In the genomic region with DNA sequence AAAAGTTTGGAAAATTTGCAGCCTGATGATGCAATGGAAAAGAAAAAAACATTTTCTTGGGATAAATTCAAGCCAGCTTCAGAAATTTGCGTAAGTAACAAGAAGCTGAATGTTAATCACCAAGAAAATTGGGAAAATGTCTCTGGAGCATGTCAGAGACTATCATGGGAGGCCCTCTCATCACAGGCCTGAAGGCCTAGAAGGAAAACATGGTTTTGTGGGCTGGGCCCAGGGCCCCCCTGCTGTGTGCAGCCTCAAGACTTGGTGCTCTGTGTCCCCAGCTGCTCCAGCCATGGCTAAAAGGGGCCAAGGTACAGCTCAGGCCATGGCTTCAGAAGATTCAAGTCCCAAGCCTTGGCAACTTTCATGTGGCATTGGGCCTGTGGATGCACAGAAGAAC, we compare ENCODE assay signal across 17 cellular contexts.
A peak's percentile ranks its signal among the peaks of the same experiment; 100 is the strongest.
DNase-seq lines count a peak whose midpoint lies in the region; ATAC-seq and TF ChIP-seq lines count a peak whose summit lies in the region.
"Had no signal": no experiment of that assay in that cellular context is flagged by ENCODE, and none has a peak within 500 bp of the region (broad histone marks: within the 10 kb centered on the region; RNA-seq: fewer than 3 reads in every experiment).

No MANE protein-coding gene starts in this region.

- H4K20me1 ChIP-seq in PC-3 (ENCODE audit: low read length) = no peaks in the 10 kb centered on the region

- no TSS peak for BruUV-seq in PC-3 (replicated peaks; lab: Mats Ljungman, UMichigan)

- CTCF ChIA-PET in PC-3 (lab: Charles Lee) = no interaction called here

- H3K4me3 ChIP-seq in right atrium auricular region (no peak overlapping the region), HL-60 (replicated peaks; ENCODE audit: insufficient read depth, low read length) (no peak overlapping the region), fibroblast of mammary gland (ENCODE audit: control insufficient read depth, low read depth, low read length) (no peak overlapping the region), PC-3 (ENCODE audit: low read length) (no peak overlapping the region), breast epithelium (no peak overlapping the region)
- H3K4me3 ChIP-seq: GM23338 had no signal

- POLR2A ChIA-PET in PC-3 (lab: Charles Lee; ENCODE audit: unreplicated experiment) = no interaction called here

- H2AFZ ChIP-seq in PC-3 (ENCODE audit: low read length) = no peak overlapping the region
- H2AFZ ChIP-seq: GM23338 had no signal

- no peaks in the 10 kb centered on the region for H3K27me3 ChIP-seq in right atrium auricular region
- no peaks in the 10 kb centered on the region for H3K27me3 ChIP-seq in HL-60 (ENCODE audit: insufficient read depth, poor library complexity, severe bottlenecking)
- no peaks in the 10 kb centered on the region for H3K27me3 ChIP-seq in PC-3 (ENCODE audit: low read length)
- no peaks in the 10 kb centered on the region for H3K27me3 ChIP-seq in breast epithelium

- no peak for TF ChIP-seq CTCF in right atrium auricular region (IDR thresholded peaks at IDR 0.05)
- no peak for TF ChIP-seq CTCF in HL-60 (IDR thresholded peaks at IDR 0.05; ENCODE audit: insufficient read depth, low read length)
- TF ChIP-seq CTCF in fibroblast of mammary gland (conservative IDR thresholded peaks at IDR 0.05; ENCODE audit: control insufficient read depth, insufficient read depth, low read depth, low read length) = no peak
- TF ChIP-seq CTCF in PC-3 (conservative IDR thresholded peaks at IDR 0.05; ENCODE audit: low read depth, low read length) = no peak
- no peak for TF ChIP-seq CTCF in breast epithelium (IDR thresholded peaks at IDR 0.05)

- H3K9me3 ChIP-seq in right atrium auricular region (no peaks in the 10 kb centered on the region), PC-3 (ENCODE audit: low read length) (0 out of 2 replicates have a peak, but pooled peaks cover 6% of the 10 kb centered on the region), breast epithelium (peaks cover 0 to 4% of the 10 kb centered on the region in 2 donors)

- intact Hi-C loops in Right ventricle myocardium superior (cut with DNase I) = no loop called here
- intact Hi-C loops in sciatic nerve (cut with DNase I) = no loop called here
- intact Hi-C loops in PC-3 (cut with micrococcal nuclease) = no loop called here
- intact Hi-C loops in breast epithelium (cut with DNase I; ENCODE audit: low total_unique reads) = no loop called here

- H3F3A ChIP-seq in PC-3 (ENCODE audit: low read length, unreplicated experiment) = no peaks in the 10 kb centered on the region

- ATAC-seq in Right ventricle myocardium superior (ENCODE audit: poor library complexity) (peak; percentile 52), sciatic nerve (peak; percentile 70), PC-3 (no peak)
- ATAC-seq: GM23338, HepG2 had no signal

- no peaks in the 10 kb centered on the region for H3K79me2 ChIP-seq in PC-3 (ENCODE audit: low read length)

- H3K4me1 ChIP-seq in right atrium auricular region = no peaks in the 10 kb centered on the region
- no peaks in the 10 kb centered on the region for H3K4me1 ChIP-seq in PC-3 (ENCODE audit: insufficient read depth, low read length)
- H3K4me1 ChIP-seq in breast epithelium = no peaks in the 10 kb centered on the region

- no peak overlapping the region for H3K27ac ChIP-seq in right atrium auricular region
- peak overlapping the region; percentile 20 for H3K27ac ChIP-seq in HL-60 (replicated peaks)
- H3K27ac ChIP-seq in PC-3 (ENCODE audit: low read length) = no peak overlapping the region
- H3K27ac ChIP-seq in breast epithelium = peak overlapping the region in 1 of 2 donors; percentile 46

- H3K4me2 ChIP-seq in PC-3 (ENCODE audit: low read length) = no peak overlapping the region
- H3K4me2 ChIP-seq: GM23338 had no signal

- H3K9me2 ChIP-seq in PC-3 (replicated peaks; ENCODE audit: low read length) = no peaks in the 10 kb centered on the region

- H3K36me3 ChIP-seq in right atrium auricular region = no peaks in the 10 kb centered on the region
- H3K36me3 ChIP-seq in PC-3 (ENCODE audit: low read depth, low read length) = no peaks in the 10 kb centered on the region
- no peaks in the 10 kb centered on the region for H3K36me3 ChIP-seq in breast epithelium

- TF ChIP-seq POLR2A in breast epithelium (IDR thresholded peaks at IDR 0.05) = no peak

- H3K9ac ChIP-seq in PC-3 (ENCODE audit: low read length) = no peak overlapping the region

- peak; percentile 44 for DNase-seq in Right ventricle myocardium superior
- DNase-seq in right atrium auricular region (ENCODE audit: low spot score) = no peak
- no peak for DNase-seq in HL-60 (ENCODE audit: low read depth in 1 of 2, low spot score in 1 of 2)
- peak; percentile 39 for DNase-seq in fibroblast of mammary gland (ENCODE audit: low read depth)
- DNase-seq in sciatic nerve (ENCODE audit: low spot score) = no peak
- DNase-seq in central memory CD4-positive, alpha-beta T cell = no peak
- no peak for DNase-seq in PC-3
- no peak for DNase-seq in breast epithelium (ENCODE audit: low spot score in 2 of 2)
- DNase-seq: 8988T; C1 segment of cervical spinal cord; Calu3; CD4-positive, alpha-beta T cell; DMS79; EL; H7 had no signal

Comparison
In these comparisons a context has a peak if more than half of its experiments do, and no peak if none do; other contexts are left out.
1. DNase-seq: peak in Right ventricle myocardium superior (single experiment) and fibroblast of mammary gland (single experiment); none in right atrium auricular region (single experiment), HL-60 (0 of 2), sciatic nerve (single experiment), central memory CD4-positive, alpha-beta T cell (single experiment), PC-3 (single experiment) and breast epithelium (0 of 2).